ENCODE assay signal across 15 cellular contexts in the genomic region with DNA sequence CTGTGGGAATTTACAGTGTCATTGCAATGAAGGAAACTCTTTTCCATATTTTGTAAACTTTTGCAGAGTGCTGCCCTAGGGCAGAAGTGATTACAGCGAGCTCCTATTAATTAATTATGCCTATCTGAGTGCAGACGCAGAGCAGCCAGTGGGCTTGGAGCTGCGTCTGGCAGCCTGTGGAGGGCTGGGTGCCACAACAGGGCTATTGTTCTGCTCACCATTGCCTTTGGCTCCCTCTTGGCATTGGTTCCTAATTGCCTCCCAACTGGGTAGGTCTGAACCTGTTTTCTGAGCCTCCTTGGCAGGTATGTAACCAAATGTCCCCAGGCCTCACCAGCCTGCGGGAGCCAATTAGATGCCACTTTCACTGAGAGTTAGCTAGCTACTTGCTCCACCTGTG. TPM values are rescaled to one million over a fixed set of nuclear protein-coding genes. Genes with fewer than 3 reads are reported as not detected.
DNase-seq lines count a peak whose midpoint lies in the region; ATAC-seq and TF ChIP-seq lines count a peak whose summit lies in the region.
"Had no signal": no experiment of that assay in that cellular context is flagged by ENCODE, and none has a peak within 500 bp of the region (broad histone marks: within the 10 kb centered on the region; RNA-seq: fewer than 3 reads in every experiment).

No MANE protein-coding gene starts in this region.

- H3K27me3 ChIP-seq in foreskin keratinocyte (no peaks in the 10 kb centered on the region), neuronal stem cell (ENCODE audit: control insufficient read depth in 3 of 3, insufficient read depth in 3 of 3, low read depth in 1 of 3, low read length in 3 of 3) (no peaks in the 10 kb centered on the region)
- H3K27me3 ChIP-seq: tibial artery had no signal

- peaks cover 11% of the 10 kb centered on the region for H3K27me3 Mint-ChIP-seq in activated T-cell treated with anti-CD3 and anti-CD28 coated beads, Interleukin-2, amount 50 U/mL, for 24 hours
- H3K27me3 Mint-ChIP-seq: central memory CD8-positive, alpha-beta T cell had no signal

- no peak overlapping the region for H2BK120ac ChIP-seq in neuronal stem cell (ENCODE audit: low read depth, low read length)

- peaks cover 56% of the 10 kb centered on the region for H3K4me1 Mint-ChIP-seq in activated T-cell treated with anti-CD3 and anti-CD28 coated beads, Interleukin-2, amount 50 U/mL, for 24 hours (ENCODE audit: low read depth)

- no peak overlapping the region for H3K4me3 ChIP-seq in neuronal stem cell (ENCODE audit: low read length in 2 of 2)
- H3K4me3 ChIP-seq: tibial artery had no signal

- no peak overlapping the region for H3K14ac ChIP-seq in neuronal stem cell (ENCODE audit: low read length)

- no peak overlapping the region for H2AFZ ChIP-seq in neuronal stem cell (ENCODE audit: low read length)

- H4K91ac ChIP-seq in neuronal stem cell (ENCODE audit: low read depth, low read length, poor library complexity), result no peak overlapping the region

- ATAC-seq in foreskin keratinocyte, result peak; percentile 1

- no CpG with 5 or more reads among the region's 4 CpGs for WGBS in neuronal stem cell (ENCODE audit: extremely low coverage in 2 of 2, insufficient read length in 2 of 2, insufficient replicate concordance in 1 of 2), 2 donors

- H3K9me3 Mint-ChIP-seq in activated T-cell treated with anti-CD3 and anti-CD28 coated beads, Interleukin-2, amount 50 U/mL, for 24 hours, result no peaks in the 10 kb centered on the region
- H3K9me3 Mint-ChIP-seq: central memory CD8-positive, alpha-beta T cell; T-helper 2 cell treated with Interferon-gamma antibody and Interleukin-4, amounts not matched to agents 5 μg/mL and 100 μg/mL, for 36 hours had no signal

- no peak overlapping the region for H2AK5ac ChIP-seq in neuronal stem cell (ENCODE audit: low read depth, low read length)

- no peaks in the 10 kb centered on the region for H3K36me3 ChIP-seq in neuronal stem cell (replicated peaks in 1 of 2; ENCODE audit: control insufficient read depth in 2 of 2, insufficient read depth in 2 of 2, low read length in 2 of 2)
- H3K36me3 ChIP-seq: tibial artery had no signal

- no peak overlapping the region for H3K4me2 ChIP-seq in neuronal stem cell (ENCODE audit: insufficient read depth, low read length, poor library complexity, severe bottlenecking)

- no peak overlapping the region for H2BK12ac ChIP-seq in neuronal stem cell (ENCODE audit: low read length)

- H3K4ac ChIP-seq in neuronal stem cell (ENCODE audit: low read length), result no peak overlapping the region

- H3K27ac ChIP-seq in foreskin keratinocyte (peak overlapping the region; percentile 79), neuronal stem cell (replicated peaks; ENCODE audit: low read length) (no peak overlapping the region)
- H3K27ac ChIP-seq: HL-60, tibial artery had no signal

- H3K4me3 Mint-ChIP-seq in activated T-cell treated with anti-CD3 and anti-CD28 coated beads, Interleukin-2, amount 50 U/mL, for 24 hours, result no peak overlapping the region
- H3K4me3 Mint-ChIP-seq: activated naive CD8-positive, alpha-beta T cell; central memory CD8-positive, alpha-beta T cell; T-helper 2 cell treated with Interferon-gamma antibody and Interleukin-4, amounts not matched to agents 5 μg/mL and 100 μg/mL, for 36 hours had no signal

- no peak for TF ChIP-seq CTCF in foreskin keratinocyte (conservative IDR thresholded peaks at IDR 0.05)

- no peaks in the 10 kb centered on the region for H3K79me1 ChIP-seq in neuronal stem cell (ENCODE audit: low read depth, low read length)

- no peaks in the 10 kb centered on the region for H3K9me3 ChIP-seq in neuronal stem cell (replicated peaks in 1 of 2; ENCODE audit: control insufficient read depth in 2 of 2, insufficient read depth in 1 of 2, low read depth in 1 of 2, low read length in 2 of 2)
- H3K9me3 ChIP-seq: tibial artery had no signal

- no peak overlapping the region for H2BK15ac ChIP-seq in neuronal stem cell (ENCODE audit: low read length)

- H3K27ac Mint-ChIP-seq in activated T-cell treated with anti-CD3 and anti-CD28 coated beads, Interleukin-2, amount 50 U/mL, for 24 hours, result no peak overlapping the region
- H3K27ac Mint-ChIP-seq: activated naive CD8-positive, alpha-beta T cell; T-helper 2 cell treated with Interferon-gamma antibody and Interleukin-4, amounts not matched to agents 5 μg/mL and 100 μg/mL, for 36 hours had no signal

- no peak overlapping the region for H4K8ac ChIP-seq in neuronal stem cell (ENCODE audit: low read depth, low read length)

- H3K4me1 ChIP-seq in foreskin keratinocyte (peaks cover 89% of the 10 kb centered on the region), neuronal stem cell (ENCODE audit: control insufficient read depth in 2 of 2, insufficient read depth in 1 of 2, low read depth in 1 of 2, low read length in 2 of 2) (peaks cover under 1 to 6% of the 10 kb centered on the region in 2 donors)

- DNase-seq in ELF-1 (ENCODE audit: low read depth, low spot score), result peak; percentile 32
- peak; percentile 59 for DNase-seq in SK-MEL-5 (ENCODE audit: low read depth, low spot score)
- DNase-seq in foreskin keratinocyte, result peak; percentile 54 to 76
- DNase-seq in renal cortical epithelial cell (ENCODE audit: low read depth), result peak; percentile 70
- DNase-seq in neuronal stem cell (ENCODE audit: low spot score), result no peak
- DNase-seq in activated T-cell treated with anti-CD3 and anti-CD28 coated beads, Interleukin-2, amount 50 U/mL, for 24 hours, result no peak
- no peak for DNase-seq in SKM-1 treated with dmso at 0.1 percent for 144 hours (lab: John Stamatoyannopoulos, UW; ENCODE audit: unreplicated experiment)
- DNase-seq in hippocampal formation (lab: John Stamatoyannopoulos, UW), result no peak
- DNase-seq: activated CD4-positive, alpha-beta T cell treated with anti-CD3 and anti-CD28 coated beads for 1 hour; stimulated activated CD4-positive, alpha-beta T cell treated with anti-CD3 and anti-CD28 coated beads, Interleukin-4, amount 100 ng/mL, for 1 hour; tibial artery had no signal

- in situ Hi-C loops in SK-MEL-5 (cut with HindIII; ENCODE audit: low pct_unique_long_range_greater_than_20kb, low sequenced_read_pairs), result no loop called here

- no peak overlapping the region for H2BK5ac ChIP-seq in neuronal stem cell (ENCODE audit: low read length)

- H3K36me3 Mint-ChIP-seq in activated T-cell treated with anti-CD3 and anti-CD28 coated beads, Interleukin-2, amount 50 U/mL, for 24 hours (ENCODE audit: low read depth), result no peaks in the 10 kb centered on the region
- H3K36me3 Mint-ChIP-seq: activated naive CD8-positive, alpha-beta T cell had no signal

- no peak overlapping the region for H3K18ac ChIP-seq in neuronal stem cell (ENCODE audit: low read length)

- H3K9ac ChIP-seq in neuronal stem cell (ENCODE audit: low read depth, low read length, poor library complexity), result no peak overlapping the region

- H3K23ac ChIP-seq in neuronal stem cell (ENCODE audit: low read depth, low read length, poor library complexity), result no peak overlapping the region

RNA-seq across cellular contexts. Expression of a gene that starts 25.6 kb away (rescaled TPM):
- 0.03 TPM in 1 of 2 replicates, not detected in the other for total RNA-seq in SK-MEL-5 (2014; rRNA removed; shearing (Covaris generic))
- polyA plus RNA-seq in SK-MEL-5 (2015; cell fraction: cytosol; rRNA removed), result 0.09 and 1.6 TPM in 2 replicates
- polyA plus RNA-seq in SK-MEL-5 (2015; cell fraction: nucleus; rRNA removed), result 0.65 and 0.84 TPM in 2 replicates
- total RNA-seq in foreskin keratinocyte (41.2 and 113 TPM in 2 replicates), renal cortical epithelial cell (259 and 383 TPM in 2 replicates)
- 13.9 and 31.2 TPM in 2 replicates for polyA plus RNA-seq in foreskin keratinocyte
- not detected for polyA plus RNA-seq in neuronal stem cell (2013, experiment 1 of 2)
- polyA plus RNA-seq in neuronal stem cell (2013, experiment 2 of 2), result not detected

Comparison
In these comparisons a context has a peak if more than half of its experiments do, and no peak if none do; other contexts are left out.
1. DNase-seq: peak in ELF-1 (single experiment), SK-MEL-5 (single experiment), foreskin keratinocyte (2 of 2) and renal cortical epithelial cell (single experiment); none in neuronal stem cell (single experiment), activated T-cell treated with anti-CD3 and anti-CD28 coated beads, Interleukin-2, amount 50 U/mL, for 24 hours (single experiment), SKM-1 treated with dmso at 0.1 percent for 144 hours (single experiment) and hippocampal formation (0 of 2).
2. RNA of a gene that starts 25.6 kb away (total RNA-seq): 259 to 383 TPM in renal cortical epithelial cell and 41.2 to 113 TPM in foreskin keratinocyte; 0.03 TPM in SK-MEL-5; every median in the first group is over 10 times any median in the second.